Comparison of ENCODE assay signal across 12 cellular contexts in the genomic region with DNA sequence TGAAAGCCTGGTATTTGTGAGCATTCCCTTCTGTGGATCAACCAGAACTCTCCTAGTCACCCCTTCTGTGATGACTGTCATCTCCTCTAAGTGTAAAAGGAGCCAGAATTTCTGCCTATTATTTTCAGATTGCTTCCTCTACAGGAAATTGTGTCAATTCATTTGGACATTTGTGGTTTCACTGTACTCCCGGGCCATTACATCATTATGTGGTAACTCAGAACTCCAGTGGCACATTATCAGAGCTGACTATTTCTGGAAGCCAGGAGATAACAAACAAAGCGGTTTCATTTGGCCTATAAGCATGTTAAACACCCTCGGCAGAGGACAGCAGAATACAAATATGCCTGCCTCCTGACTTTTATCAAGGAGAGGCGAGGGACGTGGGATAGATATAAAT.
DNase-seq lines count a peak whose midpoint lies in the region; FAIRE-seq and TF ChIP-seq lines count a peak whose summit lies in the region.
"Had no signal": no experiment of that assay in that cellular context is flagged by ENCODE, and none has a peak within 500 bp of the region (broad histone marks: within the 10 kb centered on the region; RNA-seq: fewer than 3 reads in every experiment).

No MANE protein-coding gene starts in this region.

- TF ChIP-seq CTCF in endothelial cell of umbilical vein (IDR thresholded peaks at IDR 0.05; ENCODE audit: extremely low read depth in 1 of 2, insufficient read depth in 1 of 2, low read depth in 1 of 2, low read length in 2 of 2): no peak
- TF ChIP-seq CTCF in osteoblast (IDR thresholded peaks at IDR 0.05; ENCODE audit: extremely low read depth, low read depth, low read length): no peak
- TF ChIP-seq CTCF in transverse colon (IDR thresholded peaks at IDR 0.05): no peak

- dilution Hi-C loops in endothelial cell of umbilical vein (cut with MboI; ENCODE audit: extremely low pct_ligation_motif_present, low sequenced_read_pairs): no loop called here

- no peaks in the 10 kb centered on the region for H3K36me3 ChIP-seq in endothelial cell of umbilical vein (ENCODE audit: control insufficient read depth in 2 of 2, extremely low read depth in 1 of 2, insufficient read depth in 2 of 2, low read length in 2 of 2)
- no peaks in the 10 kb centered on the region for H3K36me3 ChIP-seq in osteoblast (ENCODE audit: insufficient read depth, low read length)
- no peaks in the 10 kb centered on the region for H3K36me3 ChIP-seq in transverse colon
- H3K36me3 ChIP-seq: ascending aorta had no signal

- 55 to 78% methylated on average over 4 to 5 of the region's 5 CpGs for WGBS in transverse colon (ENCODE audit: low coverage in 1 of 2), 2 donors

- TF ChIP-seq POLR2A in endothelial cell of umbilical vein (IDR thresholded peaks at IDR 0.05; ENCODE audit: low read depth, low read length) (no peak), transverse colon (IDR thresholded peaks at IDR 0.05) (no peak)

- no peaks in the 10 kb centered on the region for H3K9me1 ChIP-seq in endothelial cell of umbilical vein (replicated peaks; ENCODE audit: control insufficient read depth, extremely low read depth, insufficient read depth, low read length)

- FAIRE-seq in endothelial cell of umbilical vein (lab: Jason Lieb, UNC): peak; percentile 82

- DNase-seq in HCEC 1CT (peak; percentile 30), NCI-H2107 treated with DMSO at 0.1 percent for 48 hours (lab: John Stamatoyannopoulos, UW; ENCODE audit: unreplicated experiment) (peak; percentile 59), endothelial cell of umbilical vein (ENCODE audit: low read depth, low spot score) (peak; percentile 66), osteoblast (ENCODE audit: insufficient read length, low spot score, missing footprints) (peak; percentile 68), ureter (ENCODE audit: low spot score) (no peak), transverse colon (no peak), NCI-H1105 (lab: John Stamatoyannopoulos, UW) (no peak)
- DNase-seq: left colon, NCI-H1436 treated with DMSO at 0.1 percent for 48 hours, PC-9, T1000 had no signal

- no peak overlapping the region for H3K27ac ChIP-seq in endothelial cell of umbilical vein (ENCODE audit: insufficient read depth, low read depth, low read length)
- H3K27ac ChIP-seq in osteoblast (ENCODE audit: low read depth, low read length): peak overlapping the region; percentile 28
- no peak overlapping the region for H3K27ac ChIP-seq in transverse colon
- H3K27ac ChIP-seq: ascending aorta, PC-9 had no signal

- TF ChIP-seq EP300 in transverse colon (IDR thresholded peaks at IDR 0.05; ENCODE audit: low read depth): no peak

- H3K9me3 ChIP-seq in endothelial cell of umbilical vein (replicated peaks; ENCODE audit: control insufficient read depth, insufficient read depth, low read length) (no peaks in the 10 kb centered on the region), osteoblast (ENCODE audit: low read depth, low read length) (no peaks in the 10 kb centered on the region), transverse colon (no peaks in the 10 kb centered on the region)
- H3K9me3 ChIP-seq: ascending aorta had no signal

- H4K20me1 ChIP-seq in endothelial cell of umbilical vein (replicated peaks; ENCODE audit: control insufficient read depth, extremely low read depth, insufficient read depth, low read length): peaks cover 3% of the 10 kb centered on the region
- H4K20me1 ChIP-seq in osteoblast (ENCODE audit: insufficient read depth, low read length): no peaks in the 10 kb centered on the region

- POLR2A ChIA-PET in endothelial cell of umbilical vein (lab: Charles Lee): no interaction called here

- H3K27me3 ChIP-seq in endothelial cell of umbilical vein (ENCODE audit: control insufficient read depth in 2 of 2, insufficient read depth in 2 of 2, low read length in 2 of 2) (peaks cover 5 to 7% of the 10 kb centered on the region in 2 experiments), osteoblast (ENCODE audit: insufficient read depth, low read length) (no peaks in the 10 kb centered on the region), transverse colon (no peaks in the 10 kb centered on the region)
- H3K27me3 ChIP-seq: ascending aorta had no signal

- H3K79me2 ChIP-seq in endothelial cell of umbilical vein (ENCODE audit: control insufficient read depth, insufficient read depth, low read length): no peaks in the 10 kb centered on the region
- no peaks in the 10 kb centered on the region for H3K79me2 ChIP-seq in osteoblast (ENCODE audit: insufficient read depth, low read length)

- in situ Hi-C loops in transverse colon (cut with MboI; ENCODE audit: low pct_ligation_motif_present in 1 of 4, low pct_unique_long_range_greater_than_20kb in 1 of 4, low sequenced_read_pairs in 3 of 4): no loop called here

- no peak overlapping the region for H2AFZ ChIP-seq in endothelial cell of umbilical vein (ENCODE audit: low read depth, low read length)
- no peak overlapping the region for H2AFZ ChIP-seq in osteoblast (ENCODE audit: low read length)
- H2AFZ ChIP-seq: PC-9 had no signal

- H3K4me3 ChIP-seq in endothelial cell of umbilical vein (replicated peaks in 1 of 3; ENCODE audit: insufficient read depth in 1 of 3, low read depth in 1 of 3, low read length in 3 of 3) (no peak overlapping the region), osteoblast (ENCODE audit: insufficient read depth, low read length) (no peak overlapping the region), transverse colon (no peak overlapping the region)
- H3K4me3 ChIP-seq: ascending aorta, PC-9 had no signal

- no TSS peak for BruUV-seq in endothelial cell of umbilical vein (replicated peaks; lab: Mats Ljungman, UMichigan)

- H3K4me1 ChIP-seq in endothelial cell of umbilical vein (ENCODE audit: control insufficient read depth, extremely low read depth, insufficient read depth, low read length) (peaks cover 23% of the 10 kb centered on the region), osteoblast (ENCODE audit: insufficient read depth, low read length) (peaks cover 11% of the 10 kb centered on the region), transverse colon (no peaks in the 10 kb centered on the region)
- H3K4me1 ChIP-seq: ascending aorta had no signal

- CTCF ChIA-PET in endothelial cell of umbilical vein (lab: Charles Lee): interaction anchor here (0.5 to 2.0 kb wide), 7 partner anchors 34 to 194 kb away, joined by 3 to 7 read pairs (median 3); partner anchors contain the start of gene SEMA6D

- H3K4me2 ChIP-seq in endothelial cell of umbilical vein (ENCODE audit: insufficient read depth, low read length): peak overlapping the region; percentile 14
- peak overlapping the region; percentile 9 for H3K4me2 ChIP-seq in osteoblast (ENCODE audit: insufficient read depth, low read length)
- H3K4me2 ChIP-seq: PC-9 had no signal

- intact Hi-C loops in endothelial cell of umbilical vein (cut with micrococcal nuclease) (no loop called here), transverse colon (cut with DNase I; ENCODE audit: low total_unique reads) (no loop called here)

- H3K9ac ChIP-seq in endothelial cell of umbilical vein (replicated peaks; ENCODE audit: extremely low read depth, insufficient read depth, low read length): no peak overlapping the region

TF ChIP-seq in endothelial cell of umbilical vein, 7 proteins besides CTCF, POLR2A, EP300 and RAD21:
- TF ChIP-seq FOS (IDR thresholded peaks at IDR 0.05; ENCODE audit: borderline replicate concordance, insufficient read depth, low read length) (peak; percentile 65), POLR2AphosphoS5 (IDR thresholded peaks at IDR 0.05; ENCODE audit: insufficient read depth, low read depth, low read length) (peak; percentile 69), EZH2 (IDR thresholded peaks at IDR 0.05; ENCODE audit: borderline replicate concordance, low read depth, low read length, severe bottlenecking) (no peak), MYC (IDR thresholded peaks at IDR 0.05; ENCODE audit: low read depth, low read length) (no peak), JUN (IDR thresholded peaks at IDR 0.05; ENCODE audit: borderline replicate concordance, insufficient read depth, insufficient read length, low read depth) (peak; percentile 77), MAX (IDR thresholded peaks at IDR 0.05; ENCODE audit: insufficient read depth, insufficient read length) (no peak), GATA2 (IDR thresholded peaks at IDR 0.05; ENCODE audit: insufficient read depth, insufficient read length, low read depth, low read length) (peak; percentile 65)

Comparison
In these comparisons a context has a peak if more than half of its experiments do, and no peak if none do; other contexts are left out.
1. DNase-seq: peak in HCEC 1CT (single experiment), NCI-H2107 treated with DMSO at 0.1 percent for 48 hours (single experiment), endothelial cell of umbilical vein (single experiment) and osteoblast (single experiment); none in ureter (single experiment), transverse colon (single experiment) and NCI-H1105 (single experiment).